15 cellular contexts compared by ENCODE assay signal in the genomic region with DNA sequence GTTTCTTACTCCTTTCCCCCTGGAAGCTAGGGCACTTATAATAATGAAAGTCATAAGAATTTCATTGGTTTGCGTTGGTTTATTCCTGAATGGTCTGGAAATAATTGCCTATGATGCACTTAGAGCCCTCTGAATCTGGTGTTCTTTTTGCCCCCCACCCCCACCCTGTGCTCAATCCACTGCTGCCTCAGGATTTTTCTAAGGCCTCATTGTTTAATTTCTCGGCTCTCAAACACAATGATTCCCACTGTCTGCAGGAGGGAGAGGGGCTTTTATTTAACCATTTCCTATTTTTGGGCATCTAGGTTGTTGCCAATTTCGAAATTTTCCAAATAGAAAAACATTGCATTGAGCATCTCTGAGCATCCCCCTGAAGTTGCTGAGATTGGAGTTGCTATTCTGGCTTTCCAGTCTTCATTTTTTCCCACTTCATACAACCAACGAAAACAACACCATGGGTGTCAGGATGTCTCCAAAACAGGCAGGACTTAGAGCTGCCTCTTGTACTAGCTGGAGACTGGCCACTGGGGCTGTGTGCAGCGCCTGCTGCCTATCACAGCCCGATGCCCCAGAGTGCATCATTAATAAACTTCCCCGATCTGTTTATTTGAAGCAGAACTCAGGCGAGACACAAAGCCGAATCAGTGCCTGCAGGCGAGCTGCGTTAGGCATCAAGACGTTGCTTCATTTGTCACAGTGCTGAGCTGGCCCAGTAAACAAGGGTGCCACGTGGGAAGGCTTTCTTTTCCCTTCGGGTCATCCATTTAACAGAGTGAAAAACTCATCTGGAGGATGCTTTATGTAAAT. TPM values are rescaled to one million over a fixed set of nuclear protein-coding genes. Genes with fewer than 3 reads are reported as not detected.
DNase-seq lines count a peak whose midpoint lies in the region; FAIRE-seq and TF ChIP-seq lines count a peak whose summit lies in the region.
"Had no signal": no experiment of that assay in that cellular context is flagged by ENCODE, and none has a peak within 500 bp of the region (broad histone marks: within the 10 kb centered on the region; RNA-seq: fewer than 3 reads in every experiment).

No MANE protein-coding gene starts in this region.

- H3K4me3 Mint-ChIP-seq in nephron progenitor cell: no peak overlapping the region
- H3K4me3 Mint-ChIP-seq: activated naive CD8-positive, alpha-beta T cell treated with anti-CD3 and anti-CD28 coated beads, Interleukin-2, amount 10 ng/mL, durations not matched to agents 7 days and 5 days had no signal

- H3K27me3 Mint-ChIP-seq in nephron progenitor cell (ENCODE audit: low read depth, poor library complexity): peaks cover 3% of the 10 kb centered on the region

- TF ChIP-seq CTCF in nephron progenitor cell (IDR thresholded peaks at IDR 0.05): no peak

- FAIRE-seq in HTR-8/SVneo (lab: Jason Lieb, UNC): peak; percentile 36
- FAIRE-seq: endometrium, GM19239, H54 had no signal

- peak overlapping the region; percentile 96 for H3K27ac ChIP-seq in caudate nucleus (ENCODE audit: low read depth, low read length)
- peak overlapping the region; percentile 90 for H3K27ac ChIP-seq in temporal lobe (ENCODE audit: low read depth, low read length)
- H3K27ac ChIP-seq: testis had no signal

- H3K36me3 Mint-ChIP-seq in nephron progenitor cell (ENCODE audit: low read depth): no peaks in the 10 kb centered on the region
- H3K36me3 Mint-ChIP-seq: activated naive CD8-positive, alpha-beta T cell treated with anti-CD3 and anti-CD28 coated beads, Interleukin-2, amount 10 ng/mL, durations not matched to agents 7 days and 5 days had no signal

- H3K4me1 Mint-ChIP-seq in nephron progenitor cell: no peaks in the 10 kb centered on the region
- H3K4me1 Mint-ChIP-seq: activated naive CD8-positive, alpha-beta T cell treated with anti-CD3 and anti-CD28 coated beads, Interleukin-2, amount 10 ng/mL, durations not matched to agents 7 days and 5 days had no signal

- DNase-seq in HTR-8/SVneo (ENCODE audit: insufficient read length, low spot score) (no peak), caudate nucleus (lab: John Stamatoyannopoulos, UW) (peak in 57 of 61 donors; percentile 7 to 92 (median 71)), iris pigment epithelial cell (ENCODE audit: low read depth) (peak; percentile 65), nephron progenitor cell (no peak), NCI-H446 (lab: John Stamatoyannopoulos, UW) (no peak), AG08395 (ENCODE audit: low spot score) (no peak)
- DNase-seq: activated naive CD8-positive, alpha-beta T cell treated with anti-CD3 and anti-CD28 coated beads, Interleukin-2, amount 10 ng/mL, durations not matched to agents 7 days and 5 days; NCI-H526; testis had no signal

- no peak overlapping the region for H3K27ac Mint-ChIP-seq in nephron progenitor cell
- H3K27ac Mint-ChIP-seq: activated naive CD8-positive, alpha-beta T cell treated with anti-CD3 and anti-CD28 coated beads, Interleukin-2, amount 10 ng/mL, durations not matched to agents 7 days and 5 days had no signal

- peaks cover 21% of the 10 kb centered on the region for H3K9me3 Mint-ChIP-seq in nephron progenitor cell

RNA-seq across cellular contexts. Expression of gene PCARE, which starts 1.8 kb away (rescaled TPM):
- total RNA-seq in temporal lobe: under 0.01 TPM
- total RNA-seq: activated naive CD8-positive, alpha-beta T cell treated with anti-CD3 and anti-CD28 coated beads, Interleukin-2, amount 10 ng/mL, durations not matched to agents 7 days and 5 days; HT1080; mucosa of gallbladder had no signal

RNA-seq across cellular contexts. Expression of gene CLIP4, which starts 39.1 kb away (rescaled TPM):
- total RNA-seq in temporal lobe: 27.5 TPM

Comparison
In these comparisons a context has a peak if more than half of its experiments do, and no peak if none do; other contexts are left out.
1. DNase-seq: peak in caudate nucleus (57 of 61) and iris pigment epithelial cell (single experiment); none in HTR-8/SVneo (single experiment), nephron progenitor cell (single experiment), NCI-H446 (0 of 2) and AG08395 (single experiment).